In the genomic region with DNA sequence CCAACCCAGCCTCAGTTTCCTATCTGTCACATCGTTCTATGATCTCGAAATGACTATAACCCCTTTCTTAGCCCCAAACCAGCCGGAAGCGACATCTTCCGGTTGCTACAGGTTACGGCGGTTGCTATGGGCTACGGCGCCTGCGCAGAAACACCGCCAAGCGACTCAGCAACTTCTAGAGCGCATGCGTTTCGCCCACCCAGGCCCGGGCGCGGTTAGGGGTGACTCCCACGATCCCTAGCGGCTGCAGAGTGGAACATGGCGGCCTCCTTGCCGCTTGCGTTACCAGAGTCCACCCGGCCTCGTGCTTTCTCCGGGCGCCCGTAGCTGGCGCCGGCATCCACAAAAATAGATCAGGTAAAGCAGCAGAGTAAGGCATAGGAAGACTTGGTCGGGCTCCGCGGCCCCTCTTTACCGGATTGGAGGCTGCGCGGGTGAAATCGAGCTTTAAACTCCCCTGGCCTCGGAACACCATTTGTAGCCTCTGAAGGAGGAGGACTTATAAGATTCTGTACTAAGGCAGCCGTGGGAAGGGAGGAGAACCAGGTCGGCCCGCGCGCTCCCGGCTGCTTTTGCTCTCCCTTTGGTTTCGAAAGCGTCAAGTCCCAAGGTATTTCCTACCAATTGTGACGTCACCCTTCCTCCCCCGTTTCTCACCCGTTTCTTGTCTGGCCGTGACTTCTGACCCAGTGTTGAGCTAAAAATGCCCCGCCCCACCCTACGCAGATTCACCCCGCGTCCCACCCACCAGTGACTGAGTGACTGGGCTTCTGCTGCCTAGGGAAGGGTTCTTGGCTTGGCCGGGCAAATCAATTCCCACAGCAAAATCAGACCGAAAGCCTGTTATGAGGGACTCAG, we compare ENCODE assay signal across 8 cellular contexts.
DNase-seq lines count a peak whose midpoint lies in the region; ATAC-seq and TF ChIP-seq lines count a peak whose summit lies in the region.

No MANE protein-coding gene starts in this region.

- H3K9me2 ChIP-seq in OCI-LY1 (ENCODE audit: low read depth, low read length): no peaks in the 10 kb centered on the region

- no peak overlapping the region for H2AFZ ChIP-seq in OCI-LY1 (ENCODE audit: low read length)

- TF ChIP-seq CTCF in OCI-LY1 (IDR thresholded peaks at IDR 0.05; ENCODE audit: low read length) (no peak), epithelial cell of esophagus (IDR thresholded peaks at IDR 0.05; ENCODE audit: insufficient read depth, low read depth, low read length, missing control alignments) (no peak)

- H3K27ac ChIP-seq in OCI-LY1 (ENCODE audit: low read depth, low read length, poor library complexity, severe bottlenecking): peak overlapping the region; percentile 76

- no peaks in the 10 kb centered on the region for H3F3A ChIP-seq in OCI-LY1 (ENCODE audit: insufficient read depth, low read length)

- no peaks in the 10 kb centered on the region for H3K9me3 ChIP-seq in OCI-LY1 (ENCODE audit: low read length)

- H3K27me3 ChIP-seq in OCI-LY1 (ENCODE audit: insufficient read depth, low read length): no peaks in the 10 kb centered on the region

- peaks cover 56% of the 10 kb centered on the region for H3K4me1 ChIP-seq in OCI-LY1 (ENCODE audit: insufficient read depth, low read length, severe bottlenecking)

- peak overlapping the region; percentile 100 for H3K9ac ChIP-seq in OCI-LY1 (ENCODE audit: low read length)

- H3K79me2 ChIP-seq in OCI-LY1 (ENCODE audit: insufficient read depth, low read length): peaks cover 29% of the 10 kb centered on the region

- peaks cover 4% of the 10 kb centered on the region; the same call in 1 of the 2 replicates for H3K36me3 ChIP-seq in OCI-LY1 (ENCODE audit: insufficient read depth, low read length)

- ATAC-seq in GM21526 (IDR thresholded peaks at IDR 0.05; ENCODE audit: low FRiP score, unreplicated experiment): peak; percentile 86

- peak overlapping the region; percentile 88 for H3K4me2 ChIP-seq in OCI-LY1 (ENCODE audit: low read length)

- H4K20me1 ChIP-seq in OCI-LY1 (ENCODE audit: insufficient read depth, low read length): no peaks in the 10 kb centered on the region

- H3K4me3 ChIP-seq in OCI-LY1 (ENCODE audit: low read depth, low read length, poor library complexity, severe bottlenecking): peak overlapping the region; percentile 100
- peak overlapping the region; percentile 94 for H3K4me3 ChIP-seq in epithelial cell of esophagus (ENCODE audit: low read length)

- peak; percentile 91 for DNase-seq in DMS114 treated with DMSO at 0.1 percent for 48 hours (lab: John Stamatoyannopoulos, UW; ENCODE audit: unreplicated experiment)
- DNase-seq in HuH-7 (ENCODE audit: low spot score): peak; percentile 100
- peak; percentile 99 for DNase-seq in activated T-cell treated with anti-CD3 and anti-CD28 coated beads for 1 hour (ENCODE audit: low read depth)
- peak; percentile 95 for DNase-seq in epithelial cell of esophagus (ENCODE audit: low read depth)
- peak; percentile 94 for DNase-seq in middle frontal gyrus (ENCODE audit: extremely low spot score, low spot score)
- DNase-seq in stimulated activated CD8-positive, alpha-beta memory T cell treated with anti-CD3 and anti-CD28 coated beads, Interleukin-2, amount 100 ng/mL, for 1 hour (ENCODE audit: low read depth in 2 of 2): peak; percentile 99 to 100

Comparison
In these comparisons a context has a peak if more than half of its experiments do, and no peak if none do; other contexts are left out.
1. Peak in every context shown above with its lines: DNase-seq, ATAC-seq, H3K4me3 ChIP-seq and H3K27ac ChIP-seq.